Comparison of ENCODE assay signal across 8 cellular contexts in genomic region chr16:87951550-87952538, GRCh38. TPM values are rescaled to one million over a fixed set of nuclear protein-coding genes. Genes with fewer than 3 reads are reported as not detected.
DNase-seq lines count a peak whose midpoint lies in the region; ATAC-seq and TF ChIP-seq lines count a peak whose summit lies in the region.

No MANE protein-coding gene starts in this region.

- H3K27ac ChIP-seq in layer of hippocampus (ENCODE audit: low read depth, low read length): peak overlapping the region; percentile 100
- peak overlapping the region; percentile 92 to 97 (median 95) for H3K27ac ChIP-seq in stomach

- TF ChIP-seq CTCF in Caco-2 (IDR thresholded peaks at IDR 0.05; ENCODE audit: insufficient read depth in 1 of 2, low read depth in 1 of 2, low read length in 1 of 2, severe bottlenecking in 1 of 2, unreplicated experiment in 1 of 2) (peak in 1 of 2 experiments; percentile 30), stomach (IDR thresholded peaks at IDR 0.05) (no peak)

- no peak for TF ChIP-seq EP300 in stomach (IDR thresholded peaks at IDR 0.05)

- H3K36me3 ChIP-seq in Caco-2 (ENCODE audit: control insufficient read depth, insufficient read depth, low read length) (no peaks in the 10 kb centered on the region; the same call in 1 of the 2 replicates), stomach (peaks cover 0 to 12% (median 5%) of the 10 kb centered on the region in 4 donors)

- peak overlapping the region; percentile 91 for H3K27ac Mint-ChIP-seq in Caco-2 (ENCODE audit: unreplicated experiment)

- H3K27me3 ChIP-seq in Caco-2 (replicated peaks; ENCODE audit: control insufficient read depth, insufficient read depth, low read length): no peaks in the 10 kb centered on the region
- H3K27me3 ChIP-seq in layer of hippocampus (ENCODE audit: control insufficient read depth, insufficient read depth, low read length): no peaks in the 10 kb centered on the region
- H3K27me3 ChIP-seq in stomach: no peaks in the 10 kb centered on the region

- intact Hi-C loops in Caco-2 (cut with micrococcal nuclease; ENCODE audit: unreplicated experiment): loop anchor here (5.0 kb wide), 1 partner anchor 570 kb away; the partner anchor contains the start of gene FBXO31
- intact Hi-C loops in stomach (cut with DNase I; ENCODE audit: low total_unique reads): no loop called here

- H3K4me1 ChIP-seq in Caco-2 (peaks cover 32% of the 10 kb centered on the region), stomach (peaks cover 36 to 63% (median 55%) of the 10 kb centered on the region in 4 donors)

- peak in 1 of 2 experiments; percentile 37 for DNase-seq in Caco-2
- no peak for DNase-seq in Jurkat, Clone E6-1 (ENCODE audit: low read depth, low spot score)
- peak; percentile 54 for DNase-seq in astrocyte of the hippocampus (ENCODE audit: low read depth, low spot score)
- DNase-seq in stomach: no peak
- no peak for DNase-seq in NCI-H128 (lab: John Stamatoyannopoulos, UW; ENCODE audit: unreplicated experiment)
- DNase-seq in left lobe of liver (ENCODE audit: low spot score): no peak

- H3K4me1 Mint-ChIP-seq in Caco-2 (ENCODE audit: low read depth, unreplicated experiment): peaks cover 41% of the 10 kb centered on the region

- no peaks in the 10 kb centered on the region for H3K9me3 ChIP-seq in Caco-2
- H3K9me3 ChIP-seq in stomach: no peaks in the 10 kb centered on the region

- peaks cover 31% of the 10 kb centered on the region for H3K36me3 Mint-ChIP-seq in Caco-2 (ENCODE audit: insufficient read depth, unreplicated experiment)

- CTCF ChIA-PET in Caco-2 (lab: Charles Lee): interaction anchor here (0.6 to 1.2 kb wide), 8 partner anchors 21 to 618 kb away, joined by 3 to 7 read pairs (median 4); partner anchors contain the start of genes FBXO31 and ZC3H18

- H3K9me3 Mint-ChIP-seq in Caco-2 (ENCODE audit: unreplicated experiment): no peaks in the 10 kb centered on the region

- ATAC-seq in GM19452 (IDR thresholded peaks at IDR 0.05; ENCODE audit: unreplicated experiment): peak; percentile 1
- ATAC-seq in left lobe of liver: no peak

- no peaks in the 10 kb centered on the region for H3K27me3 Mint-ChIP-seq in Caco-2 (ENCODE audit: insufficient read depth, unreplicated experiment)

- TF ChIP-seq POLR2A in stomach (IDR thresholded peaks at IDR 0.05): no peak

- POLR2A ChIA-PET in Caco-2 (lab: Charles Lee): interaction anchor here (0.6 to 1.1 kb wide), 16 partner anchors 9 to 618 kb away, joined by 3 to 19 read pairs (median 3); partner anchors contain the start of genes CA5A, FBXO31, KLHDC4 and SLC7A5

- WGBS in stomach, 5 donors: 1 to 6% (median 2%) methylated on average over 22 to 72 of the region's 82 CpGs

- H3K4me3 ChIP-seq in Caco-2 (ENCODE audit: low read depth, low read length) (peak overlapping the region; percentile 85), stomach (peak overlapping the region; percentile 70 to 98 (median 84))
- peak overlapping the region; percentile 94 for H3K4me3 ChIP-seq in Jurkat, Clone E6-1 (ENCODE audit: low read length)

- peak overlapping the region; percentile 93 for H3K4me3 Mint-ChIP-seq in Caco-2 (ENCODE audit: unreplicated experiment)

- BruUV-seq in Caco-2 (replicated peaks; lab: Mats Ljungman, UMichigan): no TSS peak

RNA-seq across cellular contexts. Expression of gene BANP, which starts 0.6 kb away (rescaled TPM):
- 44.4 and 50.6 TPM in 2 replicates for total RNA-seq in Caco-2 (2022)
- 15.2 TPM for polyA plus RNA-seq in Jurkat, Clone E6-1 (2012; ENCODE audit: insufficient read depth, insufficient read length)
- total RNA-seq in stomach: 100 to 1,000 TPM in 1 of 5 donors, 10 to 100 TPM in 4; 17.4 to 144 (median 71.2) TPM
- polyA plus RNA-seq in stomach: 10 to 100 TPM in 1 of 3 donors, 1 to 10 TPM in 2; 6.0 to 10.3 (median 7.5) TPM
- 22.4 TPM for total RNA-seq in left lobe of liver

RNA-seq across cellular contexts. Expression of gene CA5A, which starts 15.5 kb away (rescaled TPM):
- total RNA-seq in Caco-2 (2022) (0.74 and 1.7 TPM in 2 replicates), stomach (not detected), left lobe of liver (35.7 TPM)
- polyA plus RNA-seq in Jurkat, Clone E6-1 (2012; ENCODE audit: insufficient read depth, insufficient read length): not detected
- polyA plus RNA-seq in stomach: not detected

Comparison
In these comparisons a context has a peak if more than half of its experiments do, and no peak if none do; other contexts are left out.
1. RNA of gene CA5A, which starts 15.5 kb away (total RNA-seq): 35.7 TPM in left lobe of liver (single experiment); 0.74 to 1.7 TPM in Caco-2 and not detected in stomach; every median in the first group is over 10 times any median in the second.
2. Peak in every context shown above with its lines, with median percentiles within 50 percentile points of each other: H3K4me3 ChIP-seq.